Comparison of ENCODE assay signal across 1 cellular context in the genomic region with DNA sequence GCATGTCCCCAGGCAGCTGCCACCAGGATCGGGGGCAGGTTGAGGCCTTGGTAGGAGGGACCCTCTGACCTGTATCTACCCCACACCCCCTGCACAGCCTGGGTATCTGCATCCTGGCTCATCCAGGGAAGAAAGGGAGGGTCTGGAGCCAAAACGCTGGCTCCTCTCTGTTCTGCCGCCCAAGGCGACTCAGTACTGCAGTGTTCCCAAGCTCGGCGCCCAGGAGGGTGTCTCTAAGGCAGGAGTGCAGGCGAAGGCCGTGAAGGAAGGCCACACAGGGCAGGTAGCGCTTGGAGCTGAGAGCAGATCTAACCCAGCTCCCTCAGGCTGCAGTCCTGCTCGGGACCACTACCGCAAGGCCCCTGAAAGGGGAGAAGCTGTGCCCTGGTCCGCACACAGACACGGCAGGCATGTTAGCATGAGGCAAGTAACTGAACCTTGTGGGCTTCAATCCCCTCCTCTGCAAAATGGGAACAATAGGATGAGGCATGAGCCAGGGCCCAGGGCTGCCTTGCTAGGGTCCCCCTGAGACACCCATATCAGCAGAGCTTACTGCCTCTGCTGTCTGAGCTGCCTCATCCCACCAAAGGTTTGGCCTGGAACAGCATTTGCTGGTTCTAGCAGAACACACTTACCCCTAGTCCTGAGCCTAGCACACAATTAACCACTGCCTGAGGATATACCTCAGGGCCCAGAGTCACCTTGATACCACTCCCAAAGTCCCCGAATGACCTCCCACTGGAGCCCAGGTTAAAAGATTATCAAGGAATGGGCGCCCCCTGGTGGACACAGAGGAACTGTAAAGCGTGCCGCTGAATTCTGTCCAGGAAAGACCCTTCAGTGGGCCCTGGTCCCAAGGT.
A peak's percentile ranks its signal among the peaks of the same experiment; 100 is the strongest.
TF ChIP-seq lines count a peak whose summit lies in the region.

No MANE protein-coding gene starts in this region.

TF ChIP-seq in GM12878, 131 proteins besides CTCF, POLR2A, EP300 and RAD21 (continued from another document and continues in another):
- TF ChIP-seq, protein P1, sequence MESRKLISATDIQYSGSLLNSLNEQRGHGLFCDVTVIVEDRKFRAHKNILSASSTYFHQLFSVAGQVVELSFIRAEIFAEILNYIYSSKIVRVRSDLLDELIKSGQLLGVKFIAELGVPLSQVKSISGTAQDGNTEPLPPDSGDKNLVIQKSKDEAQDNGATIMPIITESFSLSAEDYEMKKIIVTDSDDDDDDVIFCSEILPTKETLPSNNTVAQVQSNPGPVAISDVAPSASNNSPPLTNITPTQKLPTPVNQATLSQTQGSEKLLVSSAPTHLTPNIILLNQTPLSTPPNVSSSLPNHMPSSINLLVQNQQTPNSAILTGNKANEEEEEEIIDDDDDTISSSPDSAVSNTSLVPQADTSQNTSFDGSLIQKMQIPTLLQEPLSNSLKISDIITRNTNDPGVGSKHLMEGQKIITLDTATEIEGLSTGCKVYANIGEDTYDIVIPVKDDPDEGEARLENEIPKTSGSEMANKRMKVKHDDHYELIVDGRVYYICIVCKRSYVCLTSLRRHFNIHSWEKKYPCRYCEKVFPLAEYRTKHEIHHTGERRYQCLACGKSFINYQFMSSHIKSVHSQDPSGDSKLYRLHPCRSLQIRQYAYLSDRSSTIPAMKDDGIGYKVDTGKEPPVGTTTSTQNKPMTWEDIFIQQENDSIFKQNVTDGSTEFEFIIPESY (IDR thresholded peaks at IDR 0.05) = no peak
- TF ChIP-seq, protein P2, sequence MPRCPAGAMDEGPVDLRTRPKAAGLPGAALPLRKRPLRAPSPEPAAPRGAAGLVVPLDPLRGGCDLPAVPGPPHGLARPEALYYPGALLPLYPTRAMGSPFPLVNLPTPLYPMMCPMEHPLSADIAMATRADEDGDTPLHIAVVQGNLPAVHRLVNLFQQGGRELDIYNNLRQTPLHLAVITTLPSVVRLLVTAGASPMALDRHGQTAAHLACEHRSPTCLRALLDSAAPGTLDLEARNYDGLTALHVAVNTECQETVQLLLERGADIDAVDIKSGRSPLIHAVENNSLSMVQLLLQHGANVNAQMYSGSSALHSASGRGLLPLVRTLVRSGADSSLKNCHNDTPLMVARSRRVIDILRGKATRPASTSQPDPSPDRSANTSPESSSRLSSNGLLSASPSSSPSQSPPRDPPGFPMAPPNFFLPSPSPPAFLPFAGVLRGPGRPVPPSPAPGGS (IDR thresholded peaks at IDR 0.05; ENCODE audit: borderline replicate concordance, insufficient read depth, low read depth, low read length, poor library complexity, severe bottlenecking) = peak; percentile 34
- TF ChIP-seq ATF7 (IDR thresholded peaks at IDR 0.05; ENCODE audit: low read depth) (no peak), RB1 (IDR thresholded peaks at IDR 0.05; ENCODE audit: borderline replicate concordance) (no peak), IKZF1 (conservative IDR thresholded peaks at IDR 0.05) (no peak), ELK1 (IDR thresholded peaks at IDR 0.05; ENCODE audit: low read depth, low read length) (no peak), IKZF2 (IDR thresholded peaks at IDR 0.05) (no peak), IRF4 (IDR thresholded peaks at IDR 0.05; ENCODE audit: low read depth, low read length) (no peak), CBFB (IDR thresholded peaks at IDR 0.05; ENCODE audit: low read depth) (peak; percentile 57; the same call in 1 of the 2 replicates), CBX3 (IDR thresholded peaks at IDR 0.05; ENCODE audit: borderline replicate concordance, low read depth) (no peak), EED (IDR thresholded peaks at IDR 0.05; ENCODE audit: low read depth) (no peak), ZNF24 (IDR thresholded peaks at IDR 0.05) (0 out of 2 replicates have a peak, but pooled peaks have one; percentile 36), BMI1 (IDR thresholded peaks at IDR 0.05; ENCODE audit: borderline replicate concordance) (no peak; the same call in 1 of the 2 replicates), ESRRA (IDR thresholded peaks at IDR 0.05; ENCODE audit: low read length) (no peak), CEBPZ (IDR thresholded peaks at IDR 0.05; ENCODE audit: low read depth, low read length) (no peak), SMARCA5 (IDR thresholded peaks at IDR 0.05) (no peak), SREBF2 (IDR thresholded peaks at IDR 0.05; ENCODE audit: low read length) (no peak), MEF2B (IDR thresholded peaks at IDR 0.05; ENCODE audit: partially characterized antibody, poor library complexity, severe bottlenecking) (no peak), ZBTB4 (CRISPR knock-in tag; IDR thresholded peaks at IDR 0.05) (no peak), SREBF1 (IDR thresholded peaks at IDR 0.05; ENCODE audit: low read length) (no peak), CHD2 (IDR thresholded peaks at IDR 0.05; ENCODE audit: borderline replicate concordance, low read depth, low read length) (no peak), ZNF592 (IDR thresholded peaks at IDR 0.05) (no peak), STAT1 (conservative IDR thresholded peaks at IDR 0.05) (no peak), RCOR1 (conservative IDR thresholded peaks at IDR 0.05; ENCODE audit: low read depth, low read length) (no peak)
- TF ChIP-seq, protein P3, sequence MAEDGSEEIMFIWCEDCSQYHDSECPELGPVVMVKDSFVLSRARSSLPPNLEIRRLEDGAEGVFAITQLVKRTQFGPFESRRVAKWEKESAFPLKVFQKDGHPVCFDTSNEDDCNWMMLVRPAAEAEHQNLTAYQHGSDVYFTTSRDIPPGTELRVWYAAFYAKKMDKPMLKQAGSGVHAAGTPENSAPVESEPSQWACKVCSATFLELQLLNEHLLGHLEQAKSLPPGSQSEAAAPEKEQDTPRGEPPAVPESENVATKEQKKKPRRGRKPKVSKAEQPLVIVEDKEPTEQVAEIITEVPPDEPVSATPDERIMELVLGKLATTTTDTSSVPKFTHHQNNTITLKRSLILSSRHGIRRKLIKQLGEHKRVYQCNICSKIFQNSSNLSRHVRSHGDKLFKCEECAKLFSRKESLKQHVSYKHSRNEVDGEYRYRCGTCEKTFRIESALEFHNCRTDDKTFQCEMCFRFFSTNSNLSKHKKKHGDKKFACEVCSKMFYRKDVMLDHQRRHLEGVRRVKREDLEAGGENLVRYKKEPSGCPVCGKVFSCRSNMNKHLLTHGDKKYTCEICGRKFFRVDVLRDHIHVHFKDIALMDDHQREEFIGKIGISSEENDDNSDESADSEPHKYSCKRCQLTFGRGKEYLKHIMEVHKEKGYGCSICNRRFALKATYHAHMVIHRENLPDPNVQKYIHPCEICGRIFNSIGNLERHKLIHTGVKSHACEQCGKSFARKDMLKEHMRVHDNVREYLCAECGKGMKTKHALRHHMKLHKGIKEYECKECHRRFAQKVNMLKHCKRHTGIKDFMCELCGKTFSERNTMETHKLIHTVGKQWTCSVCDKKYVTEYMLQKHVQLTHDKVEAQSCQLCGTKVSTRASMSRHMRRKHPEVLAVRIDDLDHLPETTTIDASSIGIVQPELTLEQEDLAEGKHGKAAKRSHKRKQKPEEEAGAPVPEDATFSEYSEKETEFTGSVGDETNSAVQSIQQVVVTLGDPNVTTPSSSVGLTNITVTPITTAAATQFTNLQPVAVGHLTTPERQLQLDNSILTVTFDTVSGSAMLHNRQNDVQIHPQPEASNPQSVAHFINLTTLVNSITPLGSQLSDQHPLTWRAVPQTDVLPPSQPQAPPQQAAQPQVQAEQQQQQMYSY (CRISPR knock-in tag; IDR thresholded peaks at IDR 0.05) = no peak
- TF ChIP-seq, protein P4, sequence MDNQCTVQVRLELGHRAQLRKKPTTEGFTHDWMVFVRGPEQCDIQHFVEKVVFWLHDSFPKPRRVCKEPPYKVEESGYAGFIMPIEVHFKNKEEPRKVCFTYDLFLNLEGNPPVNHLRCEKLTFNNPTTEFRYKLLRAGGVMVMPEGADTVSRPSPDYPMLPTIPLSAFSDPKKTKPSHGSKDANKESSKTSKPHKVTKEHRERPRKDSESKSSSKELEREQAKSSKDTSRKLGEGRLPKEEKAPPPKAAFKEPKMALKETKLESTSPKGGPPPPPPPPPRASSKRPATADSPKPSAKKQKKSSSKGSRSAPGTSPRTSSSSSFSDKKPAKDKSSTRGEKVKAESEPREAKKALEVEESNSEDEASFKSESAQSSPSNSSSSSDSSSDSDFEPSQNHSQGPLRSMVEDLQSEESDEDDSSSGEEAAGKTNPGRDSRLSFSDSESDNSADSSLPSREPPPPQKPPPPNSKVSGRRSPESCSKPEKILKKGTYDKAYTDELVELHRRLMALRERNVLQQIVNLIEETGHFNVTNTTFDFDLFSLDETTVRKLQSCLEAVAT (IDR thresholded peaks at IDR 0.05) = no peak
- TF ChIP-seq, protein P5, sequence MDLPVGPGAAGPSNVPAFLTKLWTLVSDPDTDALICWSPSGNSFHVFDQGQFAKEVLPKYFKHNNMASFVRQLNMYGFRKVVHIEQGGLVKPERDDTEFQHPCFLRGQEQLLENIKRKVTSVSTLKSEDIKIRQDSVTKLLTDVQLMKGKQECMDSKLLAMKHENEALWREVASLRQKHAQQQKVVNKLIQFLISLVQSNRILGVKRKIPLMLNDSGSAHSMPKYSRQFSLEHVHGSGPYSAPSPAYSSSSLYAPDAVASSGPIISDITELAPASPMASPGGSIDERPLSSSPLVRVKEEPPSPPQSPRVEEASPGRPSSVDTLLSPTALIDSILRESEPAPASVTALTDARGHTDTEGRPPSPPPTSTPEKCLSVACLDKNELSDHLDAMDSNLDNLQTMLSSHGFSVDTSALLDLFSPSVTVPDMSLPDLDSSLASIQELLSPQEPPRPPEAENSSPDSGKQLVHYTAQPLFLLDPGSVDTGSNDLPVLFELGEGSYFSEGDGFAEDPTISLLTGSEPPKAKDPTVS (IDR thresholded peaks at IDR 0.05; ENCODE audit: low read depth, low read length) = no peak
